8 cellular contexts compared by ENCODE assay signal in the genomic region with DNA sequence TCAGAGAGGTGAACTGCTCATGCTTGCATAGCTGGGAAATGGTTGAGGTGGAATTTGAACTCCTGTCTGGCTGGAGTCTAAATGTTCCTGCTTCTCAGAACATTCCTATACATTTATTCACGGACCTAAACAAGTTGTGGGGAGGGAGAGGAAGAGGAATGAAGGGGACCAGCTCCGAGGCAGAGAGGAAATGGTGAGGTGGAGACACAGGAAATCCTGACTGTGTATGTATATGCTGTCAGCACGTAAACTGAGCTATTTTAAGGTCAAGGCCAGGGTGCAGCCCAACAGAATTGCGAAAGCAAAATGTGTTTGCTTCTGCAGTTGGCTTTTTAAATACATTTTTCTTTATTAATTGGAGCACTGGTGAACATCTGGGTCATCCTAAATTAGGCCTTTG.
DNase-seq lines count a peak whose midpoint lies in the region; ATAC-seq lines count a peak whose summit lies in the region.

No MANE protein-coding gene starts in this region.

- H3K36me3 Mint-ChIP-seq in activated naive CD4-positive, alpha-beta T cell treated with anti-CD3 and anti-CD28 coated beads, Interleukin-2, amount 50 U/mL, for 24 hours: no peaks in the 10 kb centered on the region

- peak; percentile 55 to 59 for ATAC-seq in activated CD4-positive, CD25-positive, alpha-beta regulatory T cell treated with anti-CD3 and anti-CD28 coated beads, Interleukin-2, amount 50 U/mL, for 24 hours
- ATAC-seq in left colon: peak; percentile 46
- ATAC-seq in HG03457 (IDR thresholded peaks at IDR 0.05; ENCODE audit: unreplicated experiment): no peak

- H3K27me3 Mint-ChIP-seq in activated naive CD4-positive, alpha-beta T cell treated with anti-CD3 and anti-CD28 coated beads, Interleukin-2, amount 50 U/mL, for 24 hours: no peaks in the 10 kb centered on the region

- intact Hi-C loops in left colon (cut with DNase I, micrococcal nuclease): no loop called here

- peak overlapping the region; percentile 52 for H3K27ac Mint-ChIP-seq in activated naive CD4-positive, alpha-beta T cell treated with anti-CD3 and anti-CD28 coated beads, Interleukin-2, amount 50 U/mL, for 24 hours

- H3K4me3 Mint-ChIP-seq in activated naive CD4-positive, alpha-beta T cell treated with anti-CD3 and anti-CD28 coated beads, Interleukin-2, amount 50 U/mL, for 24 hours: peak overlapping the region; percentile 40

- no peak for DNase-seq in activated CD4-positive, CD25-positive, alpha-beta regulatory T cell treated with anti-CD3 and anti-CD28 coated beads, Interleukin-2, amount 50 U/mL, for 72 hours
- DNase-seq in LHCN-M2 (ENCODE audit: low read depth) (peak; percentile 54), left colon (peak in 1 of 2 donors; percentile 49), DMS53 treated with DMSO at 0.1 percent for 48 hours (lab: John Stamatoyannopoulos, UW; ENCODE audit: unreplicated experiment) (no peak), OCI-M1 (lab: John Stamatoyannopoulos, UW) (no peak)

- H3K9me3 Mint-ChIP-seq in activated naive CD4-positive, alpha-beta T cell treated with anti-CD3 and anti-CD28 coated beads, Interleukin-2, amount 50 U/mL, for 24 hours: no peaks in the 10 kb centered on the region

- H3K4me1 Mint-ChIP-seq in activated naive CD4-positive, alpha-beta T cell treated with anti-CD3 and anti-CD28 coated beads, Interleukin-2, amount 50 U/mL, for 24 hours: peaks cover 64% of the 10 kb centered on the region
